16 cellular contexts compared by ENCODE assay signal in genomic region chr15:43414196-43414595, GRCh38. TPM values are rescaled to one million over a fixed set of nuclear protein-coding genes. Genes with fewer than 3 reads are reported as not detected.
A peak's percentile ranks its signal among the peaks of the same experiment; 100 is the strongest.
DNase-seq lines count a peak whose midpoint lies in the region; ATAC-seq and TF ChIP-seq lines count a peak whose summit lies in the region.
"Had no signal": no experiment of that assay in that cellular context is flagged by ENCODE, and none has a peak within 500 bp of the region (broad histone marks: within the 10 kb centered on the region; RNA-seq: fewer than 3 reads in every experiment).

No MANE protein-coding gene starts in this region.

- H3K36me3 ChIP-seq in GM23248 (ENCODE audit: low read depth) (peaks cover 58% of the 10 kb centered on the region; the same call in 1 of the 2 replicates), breast epithelium (peaks cover 7% of the 10 kb centered on the region)

- no peak for TF ChIP-seq POLR2A in breast epithelium (IDR thresholded peaks at IDR 0.05)

- H3K9ac ChIP-seq in GM23248, result no peak overlapping the region

- no peak for ATAC-seq in activated T-cell treated with anti-CD3 and anti-CD28 coated beads, Interleukin-2, amount 50 U/mL, for 4 hours
- no peak for ATAC-seq in GM21723 (IDR thresholded peaks at IDR 0.05; ENCODE audit: unreplicated experiment)
- ATAC-seq: HepG2 had no signal

- no peaks in the 10 kb centered on the region for H3K4me1 Mint-ChIP-seq in activated T-cell treated with anti-CD3 and anti-CD28 coated beads, Interleukin-2, amount 50 U/mL, for 24 hours (ENCODE audit: low read depth)
- no peaks in the 10 kb centered on the region for H3K4me1 Mint-ChIP-seq in activated T-cell treated with anti-CD3 and anti-CD28 coated beads, Interleukin-2, amount 50 U/mL, for 4 hours (ENCODE audit: low read depth)
- no peaks in the 10 kb centered on the region for H3K4me1 Mint-ChIP-seq in osteocyte (ENCODE audit: unreplicated experiment)
- H3K4me1 Mint-ChIP-seq: B cell had no signal

- peak overlapping the region; percentile 41 for H3K27ac ChIP-seq in GM23248
- H3K27ac ChIP-seq in breast epithelium, result no peak overlapping the region

- TF ChIP-seq CTCF in cardiac fibroblast (IDR thresholded peaks at IDR 0.05; ENCODE audit: low read depth, low read length) (no peak), fibroblast of the aortic adventitia (IDR thresholded peaks at IDR 0.05; ENCODE audit: insufficient read depth, low read length) (no peak), osteocyte (IDR thresholded peaks at IDR 0.05) (no peak), breast epithelium (IDR thresholded peaks at IDR 0.05) (no peak)

- H3K27ac Mint-ChIP-seq in activated T-cell treated with anti-CD3 and anti-CD28 coated beads, Interleukin-2, amount 50 U/mL, for 24 hours, result peak overlapping the region; percentile 50
- no peak overlapping the region for H3K27ac Mint-ChIP-seq in osteocyte (ENCODE audit: unreplicated experiment)
- H3K27ac Mint-ChIP-seq: B cell; CD4-positive, alpha-beta T cell had no signal

- no peaks in the 10 kb centered on the region for H3K27me3 Mint-ChIP-seq in activated T-cell treated with anti-CD3 and anti-CD28 coated beads, Interleukin-2, amount 50 U/mL, for 24 hours
- no peaks in the 10 kb centered on the region for H3K27me3 Mint-ChIP-seq in activated T-cell treated with anti-CD3 and anti-CD28 coated beads, Interleukin-2, amount 50 U/mL, for 4 hours (ENCODE audit: low read depth)
- H3K27me3 Mint-ChIP-seq in osteocyte (ENCODE audit: unreplicated experiment), result no peaks in the 10 kb centered on the region
- H3K27me3 Mint-ChIP-seq: B cell; CD4-positive, alpha-beta T cell had no signal

- no peak overlapping the region for H3K4me2 ChIP-seq in GM23248 (ENCODE audit: unreplicated experiment)

- peaks cover 11% of the 10 kb centered on the region for H3K4me1 ChIP-seq in GM23248 (ENCODE audit: insufficient read depth)
- no peaks in the 10 kb centered on the region for H3K4me1 ChIP-seq in breast epithelium

- H3F3A ChIP-seq in GM23248 (ENCODE audit: insufficient read depth), result 0 out of 2 replicates have a peak, but pooled peaks cover 6% of the 10 kb centered on the region

- H3K4me3 Mint-ChIP-seq in activated T-cell treated with anti-CD3 and anti-CD28 coated beads, Interleukin-2, amount 50 U/mL, for 24 hours, result no peak overlapping the region
- H3K4me3 Mint-ChIP-seq in activated T-cell treated with anti-CD3 and anti-CD28 coated beads, Interleukin-2, amount 50 U/mL, for 4 hours, result no peak overlapping the region
- no peak overlapping the region for H3K4me3 Mint-ChIP-seq in osteocyte (ENCODE audit: unreplicated experiment)
- H3K4me3 Mint-ChIP-seq: B cell; CD4-positive, alpha-beta T cell had no signal

- peaks cover 89% of the 10 kb centered on the region for H3K36me3 Mint-ChIP-seq in activated T-cell treated with anti-CD3 and anti-CD28 coated beads, Interleukin-2, amount 50 U/mL, for 24 hours (ENCODE audit: low read depth)
- H3K36me3 Mint-ChIP-seq in activated T-cell treated with anti-CD3 and anti-CD28 coated beads, Interleukin-2, amount 50 U/mL, for 4 hours (ENCODE audit: insufficient read depth), result peaks cover 47% of the 10 kb centered on the region
- peaks cover 60% of the 10 kb centered on the region for H3K36me3 Mint-ChIP-seq in osteocyte (ENCODE audit: unreplicated experiment)

- H3K9me3 ChIP-seq in GM23248 (ENCODE audit: low read depth) (no peaks in the 10 kb centered on the region), breast epithelium (no peaks in the 10 kb centered on the region)
- H3K9me3 ChIP-seq: HAP-1 had no signal

- no peaks in the 10 kb centered on the region for H3K79me2 ChIP-seq in GM23248 (ENCODE audit: insufficient read depth)

- H3K4me3 ChIP-seq in GM23248 (no peak overlapping the region), cardiac fibroblast (replicated peaks in 1 of 2; ENCODE audit: low read depth in 2 of 2, low read length in 2 of 2) (no peak overlapping the region), fibroblast of the aortic adventitia (ENCODE audit: low read depth, low read length) (no peak overlapping the region), breast epithelium (no peak overlapping the region)
- H3K4me3 ChIP-seq: HAP-1 had no signal

- no peaks in the 10 kb centered on the region for H3K9me3 Mint-ChIP-seq in activated T-cell treated with anti-CD3 and anti-CD28 coated beads, Interleukin-2, amount 50 U/mL, for 24 hours
- H3K9me3 Mint-ChIP-seq in activated T-cell treated with anti-CD3 and anti-CD28 coated beads, Interleukin-2, amount 50 U/mL, for 4 hours, result no peaks in the 10 kb centered on the region
- no peaks in the 10 kb centered on the region for H3K9me3 Mint-ChIP-seq in osteocyte (ENCODE audit: unreplicated experiment)
- H3K9me3 Mint-ChIP-seq: CD4-positive, alpha-beta T cell had no signal

- H2AFZ ChIP-seq in GM23248, result no peak overlapping the region

- intact Hi-C loops in breast epithelium (cut with DNase I; ENCODE audit: low total_unique reads), result no loop called here

- no peak for DNase-seq in activated T-cell treated with anti-CD3 and anti-CD28 coated beads, Interleukin-2, amount 50 U/mL, for 24 hours
- DNase-seq in activated T-cell treated with anti-CD3 and anti-CD28 coated beads, Interleukin-2, amount 50 U/mL, for 4 hours, result no peak
- DNase-seq in GM23248 (peak; percentile 35), cardiac fibroblast (ENCODE audit: low read depth in 2 of 2) (peak; percentile 23 to 76), fibroblast of the aortic adventitia (ENCODE audit: low read depth) (peak; percentile 88), osteocyte (ENCODE audit: extremely low spot score, unreplicated experiment) (no peak), breast epithelium (ENCODE audit: low spot score in 2 of 2) (no peak)
- DNase-seq: ACHN; C1 segment of cervical spinal cord; Calu3; CD4-positive, alpha-beta T cell; DMS 273 treated with DMSO at 0.1 percent for 48 hours had no signal

- H3K27me3 ChIP-seq in GM23248 (replicated peaks; ENCODE audit: insufficient read depth) (no peaks in the 10 kb centered on the region), breast epithelium (no peaks in the 10 kb centered on the region)

- no peaks in the 10 kb centered on the region for H3K9me2 ChIP-seq in GM23248 (ENCODE audit: insufficient read depth)

- H4K20me1 ChIP-seq in GM23248 (ENCODE audit: insufficient read depth), result no peaks in the 10 kb centered on the region

- in situ Hi-C loops in GM23248 (cut with MboI), result no loop called here

RNA-seq across cellular contexts. Expression of gene TUBGCP4, which starts 43.3 kb away (rescaled TPM):
- 10 to 100 TPM; 34.6 to 39.7 (median 36.6) TPM for total RNA-seq in activated T-cell treated with anti-CD3 and anti-CD28 coated beads, Interleukin-2, amount 50 U/mL, for 4 hours
- total RNA-seq in GM23248 (2014; rRNA removed; shearing (Covaris generic)), result 3.7 and 6.3 TPM in 2 replicates
- 12.6 and 13.1 TPM in 2 replicates for polyA plus RNA-seq in GM23248 (2016; fragmentation: Nextera tagmentation; extraction: Ambion mirVana)
- total RNA-seq in fibroblast of the aortic adventitia (ENCODE audit: low replicate concordance) (7.1 and 10.7 TPM in 2 replicates), osteocyte (19.8 TPM in 2 replicates), breast epithelium (10 to 100 TPM; 12.2 to 21.1 (median 19.7) TPM)

RNA-seq across cellular contexts. Expression of gene ZSCAN29, which starts 43.4 kb away (rescaled TPM):
- total RNA-seq in activated T-cell treated with anti-CD3 and anti-CD28 coated beads, Interleukin-2, amount 50 U/mL, for 4 hours, result 10 to 100 TPM; 23.3 to 28.5 (median 25.0) TPM
- 11.6 and 18.7 TPM in 2 replicates for total RNA-seq in GM23248 (2014; rRNA removed; shearing (Covaris generic))
- polyA plus RNA-seq in GM23248 (2016; fragmentation: Nextera tagmentation; extraction: Ambion mirVana), result 5.8 and 6.0 TPM in 2 replicates
- total RNA-seq in fibroblast of the aortic adventitia (ENCODE audit: low replicate concordance) (17.1 and 65.6 TPM in 2 replicates), osteocyte (25.8 and 28.3 TPM in 2 replicates), breast epithelium (10 to 100 TPM; 19.5 to 24.9 (median 24.7) TPM)

Comparison
In these comparisons a context has a peak if more than half of its experiments do, and no peak if none do; other contexts are left out.
1. DNase-seq: peak in GM23248 (single experiment), cardiac fibroblast (2 of 2) and fibroblast of the aortic adventitia (single experiment); none in activated T-cell treated with anti-CD3 and anti-CD28 coated beads, Interleukin-2, amount 50 U/mL, for 24 hours (single experiment), activated T-cell treated with anti-CD3 and anti-CD28 coated beads, Interleukin-2, amount 50 U/mL, for 4 hours (single experiment), osteocyte (single experiment) and breast epithelium (0 of 2).